ENCODE assay signal across 1 cellular context in genomic region chr10:79305988-79306387, GRCh38.
TF ChIP-seq lines count a peak whose summit lies in the region.

No MANE protein-coding gene starts in this region.

TF ChIP-seq in K562, 482 proteins besides CTCF, POLR2A, EP300 and RAD21 (continued from another document):
- peak; percentile 85 for TF ChIP-seq ZBTB33 (CRISPR knock-in tag; IDR thresholded peaks at IDR 0.05)
- TF ChIP-seq MXD1 (CRISPR knock-in tag; IDR thresholded peaks at IDR 0.05; ENCODE audit: borderline replicate concordance, poor library complexity, severe bottlenecking), result no peak
- 0 out of 2 replicates have a peak, but pooled peaks have one; percentile 21 for TF ChIP-seq POLR2G (IDR thresholded peaks at IDR 0.05; ENCODE audit: low read depth, low read length)
- no peak for TF ChIP-seq JUNB (CRISPR knock-in tag; conservative IDR thresholded peaks at IDR 0.05)
- TF ChIP-seq EHMT2 (IDR thresholded peaks at IDR 0.05), result no peak
- TF ChIP-seq TAF15 (IDR thresholded peaks at IDR 0.05; ENCODE audit: low read depth, low read length), result no peak
- TF ChIP-seq NFE2L1 (tag; IDR thresholded peaks at IDR 0.05; ENCODE audit: borderline replicate concordance, low read depth), result no peak
- no peak for TF ChIP-seq TCF7 (IDR thresholded peaks at IDR 0.05; ENCODE audit: borderline replicate concordance)
- TF ChIP-seq BCL6 (CRISPR knock-in tag; IDR thresholded peaks at IDR 0.05), result no peak
- TF ChIP-seq NFYB (IDR thresholded peaks at IDR 0.05; ENCODE audit: extremely low read depth, insufficient read length), result no peak
- peak; percentile 28 for TF ChIP-seq CTCFL (IDR thresholded peaks at IDR 0.05; ENCODE audit: borderline replicate concordance, insufficient read depth, low read depth, low read length, poor library complexity, severe bottlenecking)
